12 cellular contexts compared by ENCODE assay signal in the genomic region with DNA sequence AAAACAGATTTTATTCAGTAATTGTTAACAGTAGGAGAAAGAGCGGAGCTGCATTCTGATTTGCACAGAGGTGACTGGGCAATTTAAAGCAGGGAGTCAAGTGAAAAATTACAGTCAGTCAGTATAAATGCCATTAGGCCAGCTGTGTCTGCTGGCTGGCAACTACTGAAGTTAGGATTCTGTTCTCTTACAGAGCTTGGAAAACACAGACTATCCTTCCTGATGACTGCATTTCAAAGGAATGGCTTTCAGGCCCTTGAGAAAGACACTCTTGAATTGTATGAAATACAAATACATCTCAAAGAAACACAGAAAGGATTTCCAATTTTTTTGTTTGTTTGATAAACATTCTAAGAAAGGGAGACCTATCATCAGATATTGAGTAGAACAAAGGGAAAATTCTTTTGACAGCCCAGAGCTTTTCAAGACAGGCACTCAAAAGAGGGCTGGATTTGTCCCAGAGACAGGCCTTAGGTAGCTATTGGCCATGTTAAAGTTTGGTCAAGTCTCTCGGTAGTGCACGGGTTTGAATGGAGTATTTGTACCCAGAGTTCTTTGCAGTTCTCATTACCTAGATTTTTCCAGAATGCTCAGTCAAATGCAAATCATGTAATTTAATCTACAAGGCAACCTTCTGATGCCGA.
A peak's percentile ranks its signal among the peaks of the same experiment; 100 is the strongest.
DNase-seq lines count a peak whose midpoint lies in the region; ATAC-seq and TF ChIP-seq lines count a peak whose summit lies in the region.
"Had no signal": no experiment of that assay in that cellular context is flagged by ENCODE, and none has a peak within 500 bp of the region (broad histone marks: within the 10 kb centered on the region; RNA-seq: fewer than 3 reads in every experiment).

No MANE protein-coding gene starts in this region.

- H3K36me3 Mint-ChIP-seq in brain, result no peaks in the 10 kb centered on the region

- H3K4me1 ChIP-seq in upper lobe of left lung, result peaks cover 0 to 6% (median 2%) of the 10 kb centered on the region in 4 donors

- DNase-seq in DMS53 (lab: John Stamatoyannopoulos, UW) (peak; percentile 4), DMS53 treated with DMSO at 0.1 percent for 48 hours (lab: John Stamatoyannopoulos, UW; ENCODE audit: unreplicated experiment) (no peak), kidney epithelial cell (ENCODE audit: low read depth) (peak; percentile 35), upper lobe of left lung (no peak), erythroblast (lab: John Stamatoyannopoulos, UW) (no peak), RPMI8226 (no peak)
- DNase-seq: kidney; NCI-H1930; stimulated activated CD4-positive, alpha-beta T cell treated with anti-CD3 and anti-CD28 coated beads, Interleukin-1b, Interleukin-23, amount 100 ng/mL, for 48 hours had no signal

- peak overlapping the region in 1 of 5 experiments; percentile 51 for H3K4me3 Mint-ChIP-seq in brain

- peaks cover 3 to 7% (median 5%) of the 10 kb centered on the region in 5 experiments for H3K9me3 Mint-ChIP-seq in brain

- H3K36me3 ChIP-seq in kidney epithelial cell (ENCODE audit: control insufficient read depth, insufficient read depth, low read length), result no peaks in the 10 kb centered on the region
- no peaks in the 10 kb centered on the region for H3K36me3 ChIP-seq in upper lobe of left lung

- H3K4me3 ChIP-seq in kidney epithelial cell (ENCODE audit: low read depth, low read length) (no peak overlapping the region), upper lobe of left lung (no peak overlapping the region)

- ATAC-seq in upper lobe of left lung (ENCODE audit: low FRiP score in 2 of 2), result peak; percentile 36 to 76
- ATAC-seq in HG03378 (IDR thresholded peaks at IDR 0.05; ENCODE audit: unreplicated experiment), result no peak

- WGBS in upper lobe of left lung, 2 donors, result 67 to 80% methylated on average over 4 of the region's 4 CpGs

- TF ChIP-seq CTCF in brain (conservative IDR thresholded peaks at IDR 0.05), result no peak
- no peak for TF ChIP-seq CTCF in kidney epithelial cell (IDR thresholded peaks at IDR 0.05; ENCODE audit: insufficient read depth, low read length, poor library complexity, severe bottlenecking)
- no peak for TF ChIP-seq CTCF in upper lobe of left lung (IDR thresholded peaks at IDR 0.05)

- peaks cover 69% of the 10 kb centered on the region for H3K4me1 Mint-ChIP-seq in brain

- TF ChIP-seq EP300 in upper lobe of left lung (IDR thresholded peaks at IDR 0.05), result no peak

- H3K27ac Mint-ChIP-seq in brain, result peak overlapping the region; percentile 4 to 84 (median 68)

- TF ChIP-seq POLR2A in upper lobe of left lung (IDR thresholded peaks at IDR 0.05), result no peak
- TF ChIP-seq POLR2A in erythroblast (IDR thresholded peaks at IDR 0.05; ENCODE audit: low read length), result no peak

- H3K9me3 ChIP-seq in upper lobe of left lung, result no peaks in the 10 kb centered on the region

- H3K27me3 ChIP-seq in kidney epithelial cell (ENCODE audit: control insufficient read depth, insufficient read depth, low read length) (no peaks in the 10 kb centered on the region), upper lobe of left lung (no peaks in the 10 kb centered on the region)

- H3K27me3 Mint-ChIP-seq in brain, result peaks cover 2% of the 10 kb centered on the region

- H3K27ac ChIP-seq in upper lobe of left lung, result no peak overlapping the region
- H3K27ac ChIP-seq: 22Rv1 had no signal

Comparison
In these comparisons a context has a peak if more than half of its experiments do, and no peak if none do; other contexts are left out.
1. DNase-seq: peak in DMS53 (single experiment) and kidney epithelial cell (single experiment); none in DMS53 treated with DMSO at 0.1 percent for 48 hours (single experiment), upper lobe of left lung (0 of 2), erythroblast (0 of 2) and RPMI8226 (single experiment).